In the genomic region with DNA sequence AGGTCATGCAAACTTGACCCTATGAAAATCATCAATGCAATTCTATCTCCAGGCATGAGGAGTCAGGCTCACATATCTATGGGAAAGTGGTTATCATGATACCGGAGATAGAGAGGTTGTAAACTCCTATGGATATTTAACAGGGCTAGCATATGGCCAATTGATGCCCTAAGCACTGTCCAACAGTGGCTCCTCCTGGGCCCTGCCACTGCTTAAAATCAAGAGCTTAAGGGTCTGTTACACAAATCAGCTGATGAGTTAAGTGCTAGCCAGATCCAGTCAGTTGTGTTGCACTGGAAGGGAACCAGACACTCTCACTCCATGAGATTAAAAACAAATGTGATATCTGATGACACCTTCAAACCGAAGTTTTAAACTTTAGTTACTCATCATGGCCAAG, we compare ENCODE assay signal across 9 cellular contexts.
"Had no signal": no experiment of that assay in that cellular context is flagged by ENCODE, and none has a peak within 500 bp of the region (broad histone marks: within the 10 kb centered on the region; RNA-seq: fewer than 3 reads in every experiment).

No MANE protein-coding gene starts in this region.

- FAIRE-seq: HTR-8/SVneo, K562 had no signal

- H3K4me1 ChIP-seq: HAP-1 had no signal

- H3K36me3 ChIP-seq: HAP-1 had no signal

- H3K4me3 ChIP-seq: HAP-1, K562 had no signal

- DNase-seq: GOT3, H7, HFFc6, IMR-90, KG1 had no signal

- H3K9me3 ChIP-seq: HAP-1 had no signal

- ATAC-seq: HCT116, K562 had no signal
